ENCODE assay signal across 8 cellular contexts in the genomic region with DNA sequence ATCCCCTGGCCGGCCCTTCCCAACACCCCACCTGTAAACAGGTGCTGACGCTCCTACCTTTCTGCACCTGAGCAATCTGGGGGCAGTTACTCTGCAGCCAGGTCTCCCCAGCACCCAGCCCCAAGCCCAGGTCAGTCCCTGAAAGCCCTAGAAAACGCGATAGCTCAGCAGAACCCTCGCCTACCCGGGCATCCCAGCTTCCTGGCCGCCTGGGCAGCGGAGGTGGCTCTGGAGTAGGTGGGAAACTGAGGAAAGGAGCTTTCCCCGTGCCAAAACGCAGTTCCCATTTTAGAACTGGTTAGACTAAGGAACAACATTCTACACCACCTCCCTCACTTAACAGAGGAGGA. TPM values are rescaled to one million over a fixed set of nuclear protein-coding genes. Genes with fewer than 3 reads are reported as not detected.
DNase-seq lines count a peak whose midpoint lies in the region; ATAC-seq and TF ChIP-seq lines count a peak whose summit lies in the region.

No MANE protein-coding gene starts in this region.

- peak overlapping the region; percentile 99 for H3K4me2 ChIP-seq in SU-DHL-6 (ENCODE audit: low read depth, low read length, poor library complexity, severe bottlenecking)

- no peak for ATAC-seq in HG02884 (IDR thresholded peaks at IDR 0.05; ENCODE audit: unreplicated experiment)

- no peaks in the 10 kb centered on the region for H3K9me2 ChIP-seq in SU-DHL-6 (replicated peaks; ENCODE audit: insufficient read depth, low read length)

- H3K27me3 ChIP-seq in GM06990 (replicated peaks; ENCODE audit: control insufficient read depth, insufficient read depth, low read length) (no peaks in the 10 kb centered on the region; the same call in 1 of the 2 replicates), SU-DHL-6 (ENCODE audit: low read length) (no peaks in the 10 kb centered on the region)

- H3K9ac ChIP-seq in SU-DHL-6 (ENCODE audit: low read length), result peak overlapping the region; percentile 61

- H3K4me3 ChIP-seq in GM06990 (replicated peaks; ENCODE audit: low read depth, low read length), result peak overlapping the region; percentile 45
- peak overlapping the region; percentile 72 for H3K4me3 ChIP-seq in SU-DHL-6 (ENCODE audit: insufficient read depth, low read length, poor library complexity, severe bottlenecking)
- H3K4me3 ChIP-seq in fibroblast of villous mesenchyme (ENCODE audit: low read depth, low read length), result peak overlapping the region; percentile 66

- peaks cover 14% of the 10 kb centered on the region for H3F3A ChIP-seq in SU-DHL-6 (ENCODE audit: insufficient read depth)

- DNase-seq in GM06990 (ENCODE audit: extremely low read depth, insufficient read length) (no peak), fibroblast of villous mesenchyme (ENCODE audit: low read depth) (no peak), posterior cingulate gyrus (peak in 6 of 10 donors; percentile 12 to 86 (median 55)), NCI-H82 treated with DMSO at 0.1 percent for 48 hours (lab: John Stamatoyannopoulos, UW; ENCODE audit: unreplicated experiment) (no peak), COLO829 (ENCODE audit: low spot score) (no peak)
- DNase-seq in central memory CD4-positive, alpha-beta T cell, result no peak

- peak overlapping the region; percentile 68 for H2AFZ ChIP-seq in SU-DHL-6 (ENCODE audit: low read depth, low read length, severe bottlenecking)

- 0 out of 2 replicates have a peak, but pooled peaks cover 7% of the 10 kb centered on the region for H3K79me2 ChIP-seq in SU-DHL-6 (ENCODE audit: insufficient read depth, low read length)

- H4K20me1 ChIP-seq in SU-DHL-6 (ENCODE audit: low read depth, low read length), result no peaks in the 10 kb centered on the region

- H3K36me3 ChIP-seq in GM06990 (ENCODE audit: control insufficient read depth, insufficient read depth, low read length), result no peaks in the 10 kb centered on the region
- no peaks in the 10 kb centered on the region for H3K36me3 ChIP-seq in SU-DHL-6 (ENCODE audit: low read length)

- TF ChIP-seq CTCF in GM06990 (IDR thresholded peaks at IDR 0.05; ENCODE audit: insufficient read depth, low read length, poor library complexity, severe bottlenecking), result no peak
- TF ChIP-seq CTCF in SU-DHL-6 (IDR thresholded peaks at IDR 0.05; ENCODE audit: insufficient read depth, low read length, poor library complexity, severe bottlenecking), result no peak
- no peak for TF ChIP-seq CTCF in fibroblast of villous mesenchyme (IDR thresholded peaks at IDR 0.05; ENCODE audit: insufficient read depth, low read depth, low read length)

- peak overlapping the region; percentile 83 for H3K27ac ChIP-seq in SU-DHL-6 (ENCODE audit: low read depth, low read length)

- no peaks in the 10 kb centered on the region for H3K9me3 ChIP-seq in SU-DHL-6 (ENCODE audit: insufficient read depth, low read length)

- intact Hi-C loops in posterior cingulate gyrus (cut with DNase I), result no loop called here

RNA-seq across cellular contexts. Expression of a gene that starts 0.4 kb away (rescaled TPM):
- total RNA-seq in fibroblast of villous mesenchyme, result 10.8 and 28.3 TPM in 2 replicates

RNA-seq across cellular contexts. Expression of a gene that starts 44.7 kb away (rescaled TPM):
- total RNA-seq in fibroblast of villous mesenchyme, result not detected in 2 replicates

Comparison
In these comparisons a context has a peak if more than half of its experiments do, and no peak if none do; other contexts are left out.
1. DNase-seq: peak in posterior cingulate gyrus (6 of 10); none in GM06990 (single experiment), fibroblast of villous mesenchyme (single experiment), NCI-H82 treated with DMSO at 0.1 percent for 48 hours (single experiment), COLO829 (single experiment) and central memory CD4-positive, alpha-beta T cell (single experiment).
2. Peak in every context shown above with its lines, with median percentiles within 50 percentile points of each other: H3K4me3 ChIP-seq.